In the genomic region with DNA sequence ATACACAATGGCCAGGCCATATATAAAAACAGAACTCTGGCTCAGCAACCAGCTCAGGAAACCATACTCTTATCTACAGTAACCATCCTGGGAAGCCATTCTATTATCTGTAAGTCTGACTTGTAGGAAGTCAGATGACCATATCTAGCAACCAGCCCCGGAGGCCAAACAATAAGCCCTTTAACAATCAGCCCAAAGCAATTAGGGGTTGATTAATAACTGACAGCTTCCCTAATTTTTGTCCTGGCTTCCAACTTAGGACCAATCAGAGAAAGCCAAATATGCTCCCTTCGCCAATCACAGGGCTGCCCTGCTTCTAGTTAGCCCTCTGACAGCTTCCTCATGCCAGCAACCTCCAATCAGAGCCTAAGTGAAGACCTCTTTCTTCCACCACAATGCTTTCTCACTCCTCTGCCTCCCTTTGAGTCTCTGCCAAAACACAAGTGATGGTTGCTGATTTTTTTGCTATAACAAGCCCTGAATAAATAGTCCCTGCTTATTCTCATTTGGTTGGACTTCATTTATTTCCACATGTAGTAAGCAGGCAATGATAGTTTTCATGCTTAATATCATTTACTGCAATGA, we compare ENCODE assay signal across 13 cellular contexts. TPM values are rescaled to one million over a fixed set of nuclear protein-coding genes. Genes with fewer than 3 reads are reported as not detected.
DNase-seq lines count a peak whose midpoint lies in the region; FAIRE-seq and TF ChIP-seq lines count a peak whose summit lies in the region.
"Had no signal": no experiment of that assay in that cellular context is flagged by ENCODE, and none has a peak within 500 bp of the region (broad histone marks: within the 10 kb centered on the region; RNA-seq: fewer than 3 reads in every experiment).

No MANE protein-coding gene starts in this region.

- H3K9me3 ChIP-seq in endothelial cell of umbilical vein (replicated peaks; ENCODE audit: control insufficient read depth, insufficient read depth, low read length) = no peaks in the 10 kb centered on the region

- CTCF ChIA-PET in endothelial cell of umbilical vein (lab: Charles Lee) = no interaction called here

- H3K79me2 ChIP-seq in endothelial cell of umbilical vein (ENCODE audit: control insufficient read depth, insufficient read depth, low read length) = no peaks in the 10 kb centered on the region

- no peaks in the 10 kb centered on the region for H4K20me1 ChIP-seq in endothelial cell of umbilical vein (replicated peaks; ENCODE audit: control insufficient read depth, extremely low read depth, insufficient read depth, low read length)

- no peaks in the 10 kb centered on the region; the same call in 1 of the 2 replicates for H3K27me3 Mint-ChIP-seq in HFFc6 (ENCODE audit: insufficient read depth)

- TF ChIP-seq POLR2A in endothelial cell of umbilical vein (IDR thresholded peaks at IDR 0.05; ENCODE audit: low read depth, low read length) (no peak), H54 (IDR thresholded peaks at IDR 0.05; ENCODE audit: low read depth, low read length) (no peak)

- H3K27me3 ChIP-seq in endothelial cell of umbilical vein (ENCODE audit: control insufficient read depth in 2 of 2, insufficient read depth in 2 of 2, low read length in 2 of 2) = no peaks in the 10 kb centered on the region
- H3K27me3 ChIP-seq: neural progenitor cell had no signal

- no peak overlapping the region for H3K9ac ChIP-seq in endothelial cell of umbilical vein (replicated peaks; ENCODE audit: extremely low read depth, insufficient read depth, low read length)
- H3K9ac ChIP-seq: neural progenitor cell had no signal

- no TSS peak for BruUV-seq in endothelial cell of umbilical vein (replicated peaks; lab: Mats Ljungman, UMichigan)

- no peaks in the 10 kb centered on the region for H3K9me1 ChIP-seq in endothelial cell of umbilical vein (replicated peaks; ENCODE audit: control insufficient read depth, extremely low read depth, insufficient read depth, low read length)

- TF ChIP-seq CTCF in HFFc6 (IDR thresholded peaks at IDR 0.05) = no peak
- TF ChIP-seq CTCF in endothelial cell of umbilical vein (IDR thresholded peaks at IDR 0.05; ENCODE audit: extremely low read depth in 1 of 2, insufficient read depth in 1 of 2, low read depth in 1 of 2, low read length in 2 of 2) = no peak

- H3K27ac ChIP-seq in endothelial cell of umbilical vein (ENCODE audit: insufficient read depth, low read depth, low read length) = peak overlapping the region; percentile 71
- H3K27ac ChIP-seq: neural progenitor cell had no signal

- no peaks in the 10 kb centered on the region for H3K36me3 ChIP-seq in endothelial cell of umbilical vein (ENCODE audit: control insufficient read depth in 2 of 2, extremely low read depth in 1 of 2, insufficient read depth in 2 of 2, low read length in 2 of 2)
- H3K36me3 ChIP-seq: neural progenitor cell had no signal

- no peaks in the 10 kb centered on the region for H3K36me3 Mint-ChIP-seq in HFFc6 (ENCODE audit: low read depth)
- H3K36me3 Mint-ChIP-seq: neural progenitor cell had no signal

- dilution Hi-C loops in endothelial cell of umbilical vein (cut with MboI; ENCODE audit: extremely low pct_ligation_motif_present, low sequenced_read_pairs) = no loop called here

- DNase-seq in A172 (ENCODE audit: low spot score) = peak; percentile 23
- no peak for DNase-seq in HFFc6
- peak; percentile 98 for DNase-seq in OCI-M2 (lab: John Stamatoyannopoulos, UW; ENCODE audit: unreplicated experiment)
- peak; percentile 88 for DNase-seq in endothelial cell of umbilical vein (ENCODE audit: low read depth, low spot score)
- DNase-seq in T1000 (lab: John Stamatoyannopoulos, UW) = no peak
- DNase-seq in epidermal melanocyte (ENCODE audit: insufficient read length, low spot score) = no peak
- DNase-seq in ureter (ENCODE audit: low spot score) = no peak
- DNase-seq in H54 (ENCODE audit: insufficient read length, low spot score) = no peak
- DNase-seq: activated CD4-positive, alpha-beta T cell treated with anti-CD3 and anti-CD28 coated beads for 48 hours; activated gamma-delta T cell treated with Interleukin-2 at 50 U/mL for 16 hours; NCI-H524 had no signal

- H3K9me3 Mint-ChIP-seq in HFFc6 = no peaks in the 10 kb centered on the region
- H3K9me3 Mint-ChIP-seq: neural progenitor cell had no signal

- peaks cover 22% of the 10 kb centered on the region for H3K4me1 ChIP-seq in endothelial cell of umbilical vein (ENCODE audit: control insufficient read depth, extremely low read depth, insufficient read depth, low read length)
- H3K4me1 ChIP-seq: neural progenitor cell had no signal

- H2AFZ ChIP-seq in endothelial cell of umbilical vein (ENCODE audit: low read depth, low read length) = peak overlapping the region; percentile 48
- H2AFZ ChIP-seq: neural progenitor cell had no signal

- intact Hi-C loops in endothelial cell of umbilical vein (cut with micrococcal nuclease) = loop anchor here (1.0 kb wide), 2 partner anchors 36 to 252 kb away; no protein-coding TSS in a partner anchor

- H3K4me3 ChIP-seq in endothelial cell of umbilical vein (replicated peaks in 1 of 3; ENCODE audit: insufficient read depth in 1 of 3, low read depth in 1 of 3, low read length in 3 of 3) = no peak overlapping the region
- H3K4me3 ChIP-seq: neural progenitor cell had no signal

- no peak overlapping the region for H3K4me3 Mint-ChIP-seq in HFFc6
- H3K4me3 Mint-ChIP-seq: neural progenitor cell had no signal

- POLR2A ChIA-PET in endothelial cell of umbilical vein (lab: Charles Lee) = no interaction called here

- FAIRE-seq in endothelial cell of umbilical vein (lab: Jason Lieb, UNC) (peak; percentile 71), H54 (lab: Jason Lieb, UNC) (no peak)
- FAIRE-seq: G401.6 had no signal

- no peak overlapping the region for H3K4me2 ChIP-seq in endothelial cell of umbilical vein (ENCODE audit: insufficient read depth, low read length)
- H3K4me2 ChIP-seq: neural progenitor cell had no signal

- peaks cover 59% of the 10 kb centered on the region for H3K4me1 Mint-ChIP-seq in HFFc6 (ENCODE audit: low read depth)
- H3K4me1 Mint-ChIP-seq: neural progenitor cell had no signal

- peak overlapping the region; percentile 4; the same call in 1 of the 2 replicates for H3K27ac Mint-ChIP-seq in HFFc6
- H3K27ac Mint-ChIP-seq: neural progenitor cell had no signal

TF ChIP-seq in endothelial cell of umbilical vein, 7 proteins besides CTCF, POLR2A, EP300 and RAD21:
- TF ChIP-seq POLR2AphosphoS5 (IDR thresholded peaks at IDR 0.05; ENCODE audit: insufficient read depth, low read depth, low read length) (peak; percentile 58), JUN (IDR thresholded peaks at IDR 0.05; ENCODE audit: borderline replicate concordance, insufficient read depth, insufficient read length, low read depth) (peak; percentile 52), GATA2 (IDR thresholded peaks at IDR 0.05; ENCODE audit: insufficient read depth, insufficient read length, low read depth, low read length) (peak; percentile 91), FOS (IDR thresholded peaks at IDR 0.05; ENCODE audit: borderline replicate concordance, insufficient read depth, low read length) (no peak)

RNA-seq across cellular contexts. Expression of gene STXBP5, which starts 37.8 kb away (rescaled TPM):
- total RNA-seq in A172 (2014; rRNA removed; shearing (Covaris generic)) = 37.6 and 39.3 TPM in 2 replicates
- total RNA-seq in HFFc6 (2021; fragmentation: NEBNext Ultra II Directional; extraction: Animal tissue kit (Norgen Biotek cat#: 25700)) = 10 to 100 TPM; 29.5 to 36.2 (median 32.1) TPM
- total RNA-seq in endothelial cell of umbilical vein (21.8 and 25.0 TPM in 2 replicates), ureter (33.8 TPM)
- 4.7 and 7.1 TPM in 2 replicates for polyA plus RNA-seq in endothelial cell of umbilical vein
- polyA plus RNA-seq in endothelial cell of umbilical vein (2011; cell fraction: cytosol; rRNA removed) = 7.0 and 8.8 TPM in 2 replicates
- polyA plus RNA-seq in endothelial cell of umbilical vein (2011; cell fraction: nucleus; rRNA removed) = 24.8 and 25.0 TPM in 2 replicates
- polyA plus RNA-seq in endothelial cell of umbilical vein (2012) = 11.8 and 16.5 TPM in 2 replicates
- 43.1 and 44.2 TPM in 2 replicates for polyA minus RNA-seq in endothelial cell of umbilical vein
- 19.0 TPM for polyA minus RNA-seq in endothelial cell of umbilical vein (2011; cell fraction: cytosol; rRNA and poly(A)+ RNA removed)
- polyA minus RNA-seq in endothelial cell of umbilical vein (2011; cell fraction: nucleus; rRNA and poly(A)+ RNA removed) = 96.6 and 124 TPM in 2 replicates

Comparison
In these comparisons a context has a peak if more than half of its experiments do, and no peak if none do; other contexts are left out.
1. DNase-seq: peak in A172 (single experiment), OCI-M2 (single experiment) and endothelial cell of umbilical vein (single experiment); none in HFFc6 (single experiment), T1000 (single experiment), epidermal melanocyte (single experiment), ureter (single experiment) and H54 (single experiment).